ENCODE assay signal across 19 cellular contexts in genomic region chr3:42991369-42992315, GRCh38. TPM values are rescaled to one million over a fixed set of nuclear protein-coding genes. Genes with fewer than 3 reads are reported as not detected.
DNase-seq lines count a peak whose midpoint lies in the region; ATAC-seq and TF ChIP-seq lines count a peak whose summit lies in the region.
"Had no signal": no experiment of that assay in that cellular context is flagged by ENCODE, and none has a peak within 500 bp of the region (broad histone marks: within the 10 kb centered on the region; RNA-seq: fewer than 3 reads in every experiment).

No MANE protein-coding gene starts in this region.

- no peak overlapping the region for H3K4me3 ChIP-seq in transverse colon
- H3K4me3 ChIP-seq: cardiac muscle cell, gastrocnemius medialis, prostate gland had no signal

- no peaks in the 10 kb centered on the region for H3K4me1 Mint-ChIP-seq in activated T-helper 17 cell treated with anti-CD3 and anti-CD28 coated beads, Interleukin-2, amount 50 U/mL, for 72 hours
- H3K4me1 Mint-ChIP-seq in activated naive CD4-positive, alpha-beta T cell treated with anti-CD3 and anti-CD28 coated beads, Interleukin-2, amount 10 ng/mL, durations not matched to agents 7 days and 5 days, result peaks cover 5% of the 10 kb centered on the region
- peaks cover 6% of the 10 kb centered on the region for H3K4me1 Mint-ChIP-seq in stimulated activated naive CD8-positive, alpha-beta T cell treated with anti-CD3 and anti-CD28 coated beads, Interleukin-15, amount 100 ng/mL, for 72 hours

- no peak for TF ChIP-seq CTCF in transverse colon (IDR thresholded peaks at IDR 0.05)

- no peak overlapping the region for H3K27ac ChIP-seq in transverse colon
- H3K27ac ChIP-seq: cardiac muscle cell, gastrocnemius medialis, prostate gland, VCaP had no signal

- H3K4me1 ChIP-seq in transverse colon, result no peaks in the 10 kb centered on the region
- H3K4me1 ChIP-seq: prostate gland had no signal

- TF ChIP-seq POLR2A in transverse colon (IDR thresholded peaks at IDR 0.05), result no peak

- DNase-seq in G401 (ENCODE audit: low spot score) (peak; percentile 35), head of caudate nucleus (peak; percentile 23 to 82 (median 54)), putamen (ENCODE audit: low spot score) (peak; percentile 70), transverse colon (no peak)
- no peak for DNase-seq in activated naive CD4-positive, alpha-beta T cell treated with anti-CD3 and anti-CD28 coated beads, Interleukin-2, amount 10 ng/mL, durations not matched to agents 7 days and 5 days
- DNase-seq in stimulated activated naive CD8-positive, alpha-beta T cell treated with anti-CD3 and anti-CD28 coated beads, Interleukin-15, amount 100 ng/mL, for 72 hours, result no peak
- DNase-seq: DMS 273 treated with DMSO at 0.1 percent for 48 hours; gastrocnemius medialis; kidney; NCI-H187 treated with DMSO at 0.1 percent for 48 hours; NCI-H524 treated with DMSO at 0.1 percent for 48 hours; stimulated activated CD4-positive, alpha-beta T cell treated with anti-CD3 and anti-CD28 coated beads, Interleukin-15, amount 100 ng/mL, for 24 hours; T-cell had no signal

- no peaks in the 10 kb centered on the region for H3K36me3 ChIP-seq in transverse colon
- H3K36me3 ChIP-seq: cardiac muscle cell, gastrocnemius medialis, prostate gland had no signal

- H3K27me3 Mint-ChIP-seq in activated T-helper 17 cell treated with anti-CD3 and anti-CD28 coated beads, Interleukin-2, amount 50 U/mL, for 72 hours, result no peaks in the 10 kb centered on the region
- H3K27me3 Mint-ChIP-seq in activated naive CD4-positive, alpha-beta T cell treated with anti-CD3 and anti-CD28 coated beads, Interleukin-2, amount 10 ng/mL, durations not matched to agents 7 days and 5 days, result peaks cover 20% of the 10 kb centered on the region
- no peaks in the 10 kb centered on the region for H3K27me3 Mint-ChIP-seq in stimulated activated naive CD8-positive, alpha-beta T cell treated with anti-CD3 and anti-CD28 coated beads, Interleukin-15, amount 100 ng/mL, for 72 hours

- in situ Hi-C loops in G401 (cut with HindIII; ENCODE audit: low sequenced_read_pairs) (no loop called here), transverse colon (cut with MboI; ENCODE audit: low pct_ligation_motif_present in 1 of 4, low pct_unique_long_range_greater_than_20kb in 1 of 4, low sequenced_read_pairs in 3 of 4) (no loop called here)

- no peak overlapping the region for H3K4me3 Mint-ChIP-seq in activated T-helper 17 cell treated with anti-CD3 and anti-CD28 coated beads, Interleukin-2, amount 50 U/mL, for 72 hours
- H3K4me3 Mint-ChIP-seq in activated naive CD4-positive, alpha-beta T cell treated with anti-CD3 and anti-CD28 coated beads, Interleukin-2, amount 10 ng/mL, durations not matched to agents 7 days and 5 days, result no peak overlapping the region
- no peak overlapping the region for H3K4me3 Mint-ChIP-seq in stimulated activated naive CD8-positive, alpha-beta T cell treated with anti-CD3 and anti-CD28 coated beads, Interleukin-15, amount 100 ng/mL, for 72 hours
- H3K4me3 Mint-ChIP-seq: T-cell had no signal

- TF ChIP-seq EP300 in transverse colon (IDR thresholded peaks at IDR 0.05; ENCODE audit: low read depth), result no peak

- H3K9me3 Mint-ChIP-seq in activated T-helper 17 cell treated with anti-CD3 and anti-CD28 coated beads, Interleukin-2, amount 50 U/mL, for 72 hours, result no peaks in the 10 kb centered on the region
- no peaks in the 10 kb centered on the region for H3K9me3 Mint-ChIP-seq in activated naive CD4-positive, alpha-beta T cell treated with anti-CD3 and anti-CD28 coated beads, Interleukin-2, amount 10 ng/mL, durations not matched to agents 7 days and 5 days
- no peaks in the 10 kb centered on the region for H3K9me3 Mint-ChIP-seq in stimulated activated naive CD8-positive, alpha-beta T cell treated with anti-CD3 and anti-CD28 coated beads, Interleukin-15, amount 100 ng/mL, for 72 hours
- H3K9me3 Mint-ChIP-seq: T-cell had no signal

- H3K9me3 ChIP-seq in transverse colon, result no peaks in the 10 kb centered on the region
- H3K9me3 ChIP-seq: gastrocnemius medialis, prostate gland had no signal

- H3K27ac Mint-ChIP-seq in activated T-helper 17 cell treated with anti-CD3 and anti-CD28 coated beads, Interleukin-2, amount 50 U/mL, for 72 hours, result no peak overlapping the region
- no peak overlapping the region for H3K27ac Mint-ChIP-seq in activated naive CD4-positive, alpha-beta T cell treated with anti-CD3 and anti-CD28 coated beads, Interleukin-2, amount 10 ng/mL, durations not matched to agents 7 days and 5 days
- H3K27ac Mint-ChIP-seq in stimulated activated naive CD8-positive, alpha-beta T cell treated with anti-CD3 and anti-CD28 coated beads, Interleukin-15, amount 100 ng/mL, for 72 hours, result no peak overlapping the region
- H3K27ac Mint-ChIP-seq: T-cell had no signal

- peak; percentile 16 for ATAC-seq in activated T-helper 17 cell treated with anti-CD3 and anti-CD28 coated beads, Interleukin-2, amount 50 U/mL, for 72 hours (replicated peaks)
- no peak for ATAC-seq in GM21528 (IDR thresholded peaks at IDR 0.05; ENCODE audit: low FRiP score, unreplicated experiment)
- no peak for ATAC-seq in stimulated activated naive CD8-positive, alpha-beta T cell treated with anti-CD3 and anti-CD28 coated beads, Interleukin-15, amount 100 ng/mL, for 72 hours
- ATAC-seq: gastrocnemius medialis, T-cell had no signal

- intact Hi-C loops in head of caudate nucleus (cut with DNase I), result no loop called here
- intact Hi-C loops in transverse colon (cut with DNase I; ENCODE audit: low total_unique reads), result no loop called here

- WGBS in transverse colon (ENCODE audit: low coverage in 1 of 2), 2 donors, result 85% methylated on average over 10 of the region's 10 CpGs; no CpG with 5 or more reads in 1 of the 2 donors

- no peaks in the 10 kb centered on the region for H3K27me3 ChIP-seq in transverse colon
- H3K27me3 ChIP-seq: cardiac muscle cell, gastrocnemius medialis had no signal

- CTCF ChIA-PET in activated naive CD4-positive, alpha-beta T cell treated with anti-CD3 and anti-CD28 coated beads, Interleukin-2, amount 10 ng/mL, durations not matched to agents 7 days and 5 days (lab: Charles Lee), result no interaction called here

- H3K36me3 Mint-ChIP-seq in activated T-helper 17 cell treated with anti-CD3 and anti-CD28 coated beads, Interleukin-2, amount 50 U/mL, for 72 hours (ENCODE audit: low read depth), result no peaks in the 10 kb centered on the region
- no peaks in the 10 kb centered on the region for H3K36me3 Mint-ChIP-seq in activated naive CD4-positive, alpha-beta T cell treated with anti-CD3 and anti-CD28 coated beads, Interleukin-2, amount 10 ng/mL, durations not matched to agents 7 days and 5 days
- H3K36me3 Mint-ChIP-seq: T-cell had no signal

RNA-seq across cellular contexts. Expression of gene GASK1A, which starts 12.5 kb away (rescaled TPM):
- total RNA-seq in G401 (2014; rRNA removed; shearing (Covaris generic)), result not detected in 2 replicates
- total RNA-seq in activated T-helper 17 cell treated with anti-CD3 and anti-CD28 coated beads, Interleukin-2, amount 50 U/mL, for 72 hours, result not detected
- total RNA-seq in transverse colon, result 1 to 10 TPM in 3 of 4 donors, under 1 TPM in 1; 0.75 to 5.9 (median 3.6) TPM
- total RNA-seq: MCF 10A had no signal

Comparison
In these comparisons a context has a peak if more than half of its experiments do, and no peak if none do; other contexts are left out.
1. DNase-seq: peak in G401 (single experiment), head of caudate nucleus (42 of 42) and putamen (single experiment); none in activated naive CD4-positive, alpha-beta T cell treated with anti-CD3 and anti-CD28 coated beads, Interleukin-2, amount 10 ng/mL, durations not matched to agents 7 days and 5 days (single experiment), transverse colon (single experiment) and stimulated activated naive CD8-positive, alpha-beta T cell treated with anti-CD3 and anti-CD28 coated beads, Interleukin-15, amount 100 ng/mL, for 72 hours (0 of 2).